21 cellular contexts compared by ENCODE assay signal in genomic region chr1:227909188-227909587, GRCh38. TPM values are rescaled to one million over a fixed set of nuclear protein-coding genes. Genes with fewer than 3 reads are reported as not detected.
DNase-seq lines count a peak whose midpoint lies in the region; ATAC-seq and TF ChIP-seq lines count a peak whose summit lies in the region.
"Had no signal": no experiment of that assay in that cellular context is flagged by ENCODE, and none has a peak within 500 bp of the region (broad histone marks: within the 10 kb centered on the region; RNA-seq: fewer than 3 reads in every experiment).

No MANE protein-coding gene starts in this region.

- H3K27ac Mint-ChIP-seq in activated T-helper 17 cell treated with anti-CD3 and anti-CD28 coated beads, Interleukin-2, amount 50 U/mL, for 72 hours, result peak overlapping the region; percentile 12
- peak overlapping the region; percentile 7 for H3K27ac Mint-ChIP-seq in mesothelial cell of epicardium
- H3K27ac Mint-ChIP-seq in stimulated activated effector memory CD8-positive, alpha-beta T cell treated with anti-CD3 and anti-CD28 coated beads, Interleukin-12 subunit alpha, Interleukin-12 subunit beta, amount 100 ng/mL, for 72 hours, result peak overlapping the region; percentile 9
- H3K27ac Mint-ChIP-seq: HFFc6 had no signal

- no peaks in the 10 kb centered on the region for H3K36me3 Mint-ChIP-seq in activated T-helper 17 cell treated with anti-CD3 and anti-CD28 coated beads, Interleukin-2, amount 50 U/mL, for 72 hours (ENCODE audit: low read depth)
- H3K36me3 Mint-ChIP-seq in mesothelial cell of epicardium, result no peaks in the 10 kb centered on the region
- H3K36me3 Mint-ChIP-seq in stimulated activated effector memory CD8-positive, alpha-beta T cell treated with anti-CD3 and anti-CD28 coated beads, Interleukin-12 subunit alpha, Interleukin-12 subunit beta, amount 100 ng/mL, for 72 hours, result no peaks in the 10 kb centered on the region
- H3K36me3 Mint-ChIP-seq: CD4-positive, CD25-positive, alpha-beta regulatory T cell; CD8-positive, alpha-beta memory T cell had no signal

- no peaks in the 10 kb centered on the region for H3K27me3 Mint-ChIP-seq in activated T-helper 17 cell treated with anti-CD3 and anti-CD28 coated beads, Interleukin-2, amount 50 U/mL, for 72 hours
- no peaks in the 10 kb centered on the region for H3K27me3 Mint-ChIP-seq in mesothelial cell of epicardium (ENCODE audit: low read depth)

- DNase-seq in NCI-H69 (lab: John Stamatoyannopoulos, UW) (peak; percentile 35), mesothelial cell of epicardium (ENCODE audit: low spot score in 2 of 2, unreplicated experiment in 2 of 2) (no peak), omental fat pad (ENCODE audit: low spot score) (no peak), NCI-H82 treated with DMSO at 0.1 percent for 48 hours (lab: John Stamatoyannopoulos, UW; ENCODE audit: unreplicated experiment) (no peak)
- no peak for DNase-seq in stimulated activated effector memory CD8-positive, alpha-beta T cell treated with anti-CD3 and anti-CD28 coated beads, Interleukin-12 subunit alpha, Interleukin-12 subunit beta, amount 100 ng/mL, for 72 hours (ENCODE audit: low spot score in 2 of 2)
- no peak for DNase-seq in stimulated activated CD4-positive, alpha-beta T cell treated with anti-CD3 and anti-CD28 coated beads, Interleukin-4, amount 100 ng/mL, for 1 hour
- DNase-seq: ACHN; BE2C; C1 segment of cervical spinal cord; CD4-positive, CD25-positive, alpha-beta regulatory T cell; CD8-positive, alpha-beta memory T cell; COR-L47; DMS 273 treated with DMSO at 0.1 percent for 48 hours; DMS53; DND-41; EL; H9; HFFc6 had no signal

- no peak for ATAC-seq in activated T-helper 17 cell treated with anti-CD3 and anti-CD28 coated beads, Interleukin-2, amount 50 U/mL, for 72 hours (replicated peaks)
- ATAC-seq in stimulated activated effector memory CD8-positive, alpha-beta T cell treated with anti-CD3 and anti-CD28 coated beads, Interleukin-12 subunit alpha, Interleukin-12 subunit beta, amount 100 ng/mL, for 72 hours, result no peak
- ATAC-seq in GM21367 (IDR thresholded peaks at IDR 0.05; ENCODE audit: unreplicated experiment), result no peak
- no peak for ATAC-seq in omental fat pad (ENCODE audit: low FRiP score)
- ATAC-seq: GM12878 had no signal

- H3K4me3 Mint-ChIP-seq in activated T-helper 17 cell treated with anti-CD3 and anti-CD28 coated beads, Interleukin-2, amount 50 U/mL, for 72 hours, result no peak overlapping the region
- no peak overlapping the region for H3K4me3 Mint-ChIP-seq in mesothelial cell of epicardium
- H3K4me3 Mint-ChIP-seq in stimulated activated effector memory CD8-positive, alpha-beta T cell treated with anti-CD3 and anti-CD28 coated beads, Interleukin-12 subunit alpha, Interleukin-12 subunit beta, amount 100 ng/mL, for 72 hours, result no peak overlapping the region
- H3K4me3 Mint-ChIP-seq: CD8-positive, alpha-beta memory T cell; H9; HFFc6 had no signal

- TF ChIP-seq CTCF in mesothelial cell of epicardium (IDR thresholded peaks at IDR 0.05; ENCODE audit: unreplicated experiment), result no peak
- TF ChIP-seq CTCF in omental fat pad (IDR thresholded peaks at IDR 0.05), result no peak

- H3K4me1 Mint-ChIP-seq in activated T-helper 17 cell treated with anti-CD3 and anti-CD28 coated beads, Interleukin-2, amount 50 U/mL, for 72 hours, result no peaks in the 10 kb centered on the region
- peaks cover 52% of the 10 kb centered on the region for H3K4me1 Mint-ChIP-seq in mesothelial cell of epicardium
- H3K4me1 Mint-ChIP-seq in stimulated activated effector memory CD8-positive, alpha-beta T cell treated with anti-CD3 and anti-CD28 coated beads, Interleukin-12 subunit alpha, Interleukin-12 subunit beta, amount 100 ng/mL, for 72 hours, result no peaks in the 10 kb centered on the region
- H3K4me1 Mint-ChIP-seq: CD8-positive, alpha-beta memory T cell had no signal

- no peaks in the 10 kb centered on the region for H3K9me3 Mint-ChIP-seq in activated T-helper 17 cell treated with anti-CD3 and anti-CD28 coated beads, Interleukin-2, amount 50 U/mL, for 72 hours
- H3K9me3 Mint-ChIP-seq in mesothelial cell of epicardium, result no peaks in the 10 kb centered on the region
- no peaks in the 10 kb centered on the region for H3K9me3 Mint-ChIP-seq in stimulated activated effector memory CD8-positive, alpha-beta T cell treated with anti-CD3 and anti-CD28 coated beads, Interleukin-12 subunit alpha, Interleukin-12 subunit beta, amount 100 ng/mL, for 72 hours
- H3K9me3 Mint-ChIP-seq: CD4-positive, CD25-positive, alpha-beta regulatory T cell; CD8-positive, alpha-beta memory T cell; H9; HFFc6 had no signal

RNA-seq across cellular contexts. Expression of gene WNT9A, which starts 38.5 kb away (rescaled TPM):
- under 1 TPM; 0.09 to 0.24 TPM for total RNA-seq in activated T-helper 17 cell treated with anti-CD3 and anti-CD28 coated beads, Interleukin-2, amount 50 U/mL, for 72 hours
- total RNA-seq in mesothelial cell of epicardium, result 3.9 to 4.5 TPM (median 4.3 TPM) in 3 replicates
- 10 to 100 TPM in 2 of 4 donors, 1 to 10 TPM in 2; 1.3 to 16.5 (median 5.8) TPM for total RNA-seq in omental fat pad
- total RNA-seq: GM12878 had no signal
